22 cellular contexts compared by ENCODE assay signal in the genomic region with DNA sequence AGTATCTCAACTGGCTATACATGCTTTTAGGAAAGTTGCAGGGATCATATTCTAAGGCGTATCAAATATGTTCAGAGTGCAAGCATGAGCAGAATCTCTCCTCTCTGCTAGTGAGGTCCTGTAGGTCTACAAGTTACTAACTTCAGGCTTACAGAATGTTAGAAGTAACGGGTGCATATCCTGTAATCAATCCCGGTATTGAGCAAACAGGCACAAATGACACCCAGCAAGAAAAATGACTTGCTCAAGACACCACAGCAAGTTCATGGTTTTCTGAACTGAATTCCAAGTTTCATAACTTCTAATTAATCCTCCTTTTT.
A peak's percentile ranks its signal among the peaks of the same experiment; 100 is the strongest.
DNase-seq lines count a peak whose midpoint lies in the region; ATAC-seq and TF ChIP-seq lines count a peak whose summit lies in the region.
"Had no signal": no experiment of that assay in that cellular context is flagged by ENCODE, and none has a peak within 500 bp of the region (broad histone marks: within the 10 kb centered on the region; RNA-seq: fewer than 3 reads in every experiment).

No MANE protein-coding gene starts in this region.

- no peaks in the 10 kb centered on the region for H3K27me3 Mint-ChIP-seq in activated naive CD8-positive, alpha-beta T cell treated with anti-CD3 and anti-CD28 coated beads, Interleukin-2, amount 50 U/mL, for 24 hours
- H3K27me3 Mint-ChIP-seq: B cell; CD4-positive, alpha-beta T cell had no signal

- H3K4me3 ChIP-seq in HL-60 (replicated peaks; ENCODE audit: insufficient read depth, low read length) (no peak overlapping the region), neutrophil (ENCODE audit: low read depth in 1 of 2, low read length in 1 of 2) (peak overlapping the region in 1 of 2 experiments; percentile 1)
- H3K4me3 ChIP-seq: GM23338, MG63, Peyer's patch had no signal

- H3K4me1 Mint-ChIP-seq in activated naive CD8-positive, alpha-beta T cell treated with anti-CD3 and anti-CD28 coated beads, Interleukin-2, amount 50 U/mL, for 24 hours, result no peaks in the 10 kb centered on the region
- H3K4me1 Mint-ChIP-seq: B cell, GM23338 had no signal

- no peaks in the 10 kb centered on the region for H3K9me3 ChIP-seq in neutrophil
- H3K9me3 ChIP-seq: MG63, Peyer's patch had no signal

- H3K36me3 ChIP-seq in neutrophil, result no peaks in the 10 kb centered on the region
- H3K36me3 ChIP-seq: MG63, Peyer's patch had no signal

- H3K27ac ChIP-seq in HL-60 (replicated peaks) (peak overlapping the region; percentile 43), neutrophil (peak overlapping the region; percentile 78)
- H3K27ac ChIP-seq: Peyer's patch had no signal

- ATAC-seq in activated naive CD8-positive, alpha-beta T cell treated with anti-CD3 and anti-CD28 coated beads, Interleukin-2, amount 50 U/mL, for 24 hours, result no peak
- ATAC-seq: GM23338, HCT116, HepG2, Right ventricle myocardium inferior had no signal

- no peaks in the 10 kb centered on the region for H3K9me3 Mint-ChIP-seq in activated naive CD8-positive, alpha-beta T cell treated with anti-CD3 and anti-CD28 coated beads, Interleukin-2, amount 50 U/mL, for 24 hours
- H3K9me3 Mint-ChIP-seq: CD4-positive, alpha-beta T cell; GM23338 had no signal

- no peak for TF ChIP-seq CTCF in HL-60 (IDR thresholded peaks at IDR 0.05; ENCODE audit: insufficient read depth, low read length)
- TF ChIP-seq CTCF in neutrophil (IDR thresholded peaks at IDR 0.05), result no peak
- TF ChIP-seq CTCF in GM13976 (IDR thresholded peaks at IDR 0.05; ENCODE audit: borderline replicate concordance, control extremely low read depth, extremely low read depth, insufficient read depth, missing control alignments), result no peak

- in situ Hi-C loops in GM13976 (cut with MboI; ENCODE audit: low sequenced_read_pairs, unreplicated experiment), result no loop called here

- no peak overlapping the region for H3K27ac Mint-ChIP-seq in activated naive CD8-positive, alpha-beta T cell treated with anti-CD3 and anti-CD28 coated beads, Interleukin-2, amount 50 U/mL, for 24 hours
- H3K27ac Mint-ChIP-seq: B cell; CD4-positive, alpha-beta T cell; GM23338 had no signal

- DNase-seq in HL-60 (ENCODE audit: low read depth in 1 of 2, low spot score in 1 of 2) (peak; percentile 43 to 47), MV-4-11 (lab: John Stamatoyannopoulos, UW) (peak; percentile 81), SKM-1 treated with dmso at 0.1 percent for 144 hours (lab: John Stamatoyannopoulos, UW; ENCODE audit: unreplicated experiment) (peak; percentile 48), GM13976 (ENCODE audit: low spot score) (no peak), NCI-H2029 treated with DMSO at 0.1 percent for 48 hours (lab: John Stamatoyannopoulos, UW) (no peak)
- DNase-seq in stimulated activated CD4-positive, alpha-beta T cell treated with anti-CD3 and anti-CD28 coated beads, Interleukin-2, amount 100 ng/mL, for 48 hours, result no peak
- no peak for DNase-seq in activated naive CD8-positive, alpha-beta T cell treated with anti-CD3 and anti-CD28 coated beads, Interleukin-2, amount 50 U/mL, for 24 hours
- DNase-seq: CD4-positive, alpha-beta T cell; DMS79 treated with DMSO at 0.1 percent for 48 hours; MG63; NCI-H1417 treated with DMSO at 0.1 percent for 48 hours; NCI-H1930; NCI-H2171; NCI-H446 treated with DMSO at 0.1 percent for 48 hours; Peyer's patch; T-helper 2 cell had no signal

- no peak overlapping the region for H3K4me3 Mint-ChIP-seq in activated naive CD8-positive, alpha-beta T cell treated with anti-CD3 and anti-CD28 coated beads, Interleukin-2, amount 50 U/mL, for 24 hours
- H3K4me3 Mint-ChIP-seq: B cell; CD4-positive, alpha-beta T cell; GM23338 had no signal

- H3K27me3 ChIP-seq in HL-60 (ENCODE audit: insufficient read depth, poor library complexity, severe bottlenecking), result no peaks in the 10 kb centered on the region
- no peaks in the 10 kb centered on the region for H3K27me3 ChIP-seq in neutrophil
- H3K27me3 ChIP-seq: MG63, Peyer's patch had no signal

- no peaks in the 10 kb centered on the region for H3K36me3 Mint-ChIP-seq in activated naive CD8-positive, alpha-beta T cell treated with anti-CD3 and anti-CD28 coated beads, Interleukin-2, amount 50 U/mL, for 24 hours (ENCODE audit: low read depth)

- peaks cover 67% of the 10 kb centered on the region in 2 experiments for H3K4me1 ChIP-seq in neutrophil (ENCODE audit: control insufficient read depth in 1 of 2, insufficient read depth in 1 of 2, low read depth in 1 of 2, low read length in 1 of 2)
- H3K4me1 ChIP-seq: Peyer's patch had no signal

Comparison
In these comparisons a context has a peak if more than half of its experiments do, and no peak if none do; other contexts are left out.
1. DNase-seq: peak in HL-60 (2 of 2), MV-4-11 (single experiment) and SKM-1 treated with dmso at 0.1 percent for 144 hours (single experiment); none in stimulated activated CD4-positive, alpha-beta T cell treated with anti-CD3 and anti-CD28 coated beads, Interleukin-2, amount 100 ng/mL, for 48 hours (0 of 2), activated naive CD8-positive, alpha-beta T cell treated with anti-CD3 and anti-CD28 coated beads, Interleukin-2, amount 50 U/mL, for 24 hours (single experiment), GM13976 (single experiment) and NCI-H2029 treated with DMSO at 0.1 percent for 48 hours (single experiment).